ENCODE assay signal across 12 cellular contexts in genomic region chr5:96582343-96582742, GRCh38.
DNase-seq lines count a peak whose midpoint lies in the region; ATAC-seq and TF ChIP-seq lines count a peak whose summit lies in the region.
"Had no signal": no experiment of that assay in that cellular context is flagged by ENCODE, and none has a peak within 500 bp of the region (broad histone marks: within the 10 kb centered on the region; RNA-seq: fewer than 3 reads in every experiment).

No MANE protein-coding gene starts in this region.

- intact Hi-C loops in left colon (cut with DNase I, micrococcal nuclease): no loop called here

- peak; percentile 91 for DNase-seq in DMS53 treated with DMSO at 0.1 percent for 48 hours (lab: John Stamatoyannopoulos, UW; ENCODE audit: unreplicated experiment)
- DNase-seq in NCI-H187 (lab: John Stamatoyannopoulos, UW): peak; percentile 38 to 67
- DNase-seq in SHP77 treated with DMSO at 0.1 percent for 48 hours (lab: John Stamatoyannopoulos, UW): peak; percentile 47
- DNase-seq in left colon: peak in 1 of 2 donors; percentile 9
- no peak for DNase-seq in ureter (ENCODE audit: low spot score)
- no peak for DNase-seq in erythroblast (lab: John Stamatoyannopoulos, UW)
- no peak for DNase-seq in OCI-M1 (lab: John Stamatoyannopoulos, UW)
- DNase-seq: activated CD4-positive, alpha-beta T cell treated with anti-CD3 and anti-CD28 coated beads for 48 hours; activated naive CD8-positive, alpha-beta T cell treated with anti-CD3 and anti-CD28 coated beads, Interleukin-2, amount 50 U/mL, for 24 hours; CD4-positive, alpha-beta memory T cell; mammary epithelial cell had no signal

- ATAC-seq in left colon (peak; percentile 93), GM18505 (IDR thresholded peaks at IDR 0.05; ENCODE audit: unreplicated experiment) (no peak)
- ATAC-seq: activated naive CD8-positive, alpha-beta T cell treated with anti-CD3 and anti-CD28 coated beads, Interleukin-2, amount 50 U/mL, for 24 hours had no signal

- TF ChIP-seq POLR2A in erythroblast (IDR thresholded peaks at IDR 0.05; ENCODE audit: low read length): no peak
- TF ChIP-seq POLR2A in GM18505 (IDR thresholded peaks at IDR 0.05; ENCODE audit: borderline replicate concordance, extremely low read depth, insufficient read depth, insufficient read length): no peak

Comparison
In these comparisons a context has a peak if more than half of its experiments do, and no peak if none do; other contexts are left out.
1. DNase-seq: peak in DMS53 treated with DMSO at 0.1 percent for 48 hours (single experiment), NCI-H187 (2 of 2) and SHP77 treated with DMSO at 0.1 percent for 48 hours (single experiment); none in ureter (single experiment), erythroblast (0 of 2) and OCI-M1 (single experiment).